ENCODE assay signal across 16 cellular contexts in the genomic region with DNA sequence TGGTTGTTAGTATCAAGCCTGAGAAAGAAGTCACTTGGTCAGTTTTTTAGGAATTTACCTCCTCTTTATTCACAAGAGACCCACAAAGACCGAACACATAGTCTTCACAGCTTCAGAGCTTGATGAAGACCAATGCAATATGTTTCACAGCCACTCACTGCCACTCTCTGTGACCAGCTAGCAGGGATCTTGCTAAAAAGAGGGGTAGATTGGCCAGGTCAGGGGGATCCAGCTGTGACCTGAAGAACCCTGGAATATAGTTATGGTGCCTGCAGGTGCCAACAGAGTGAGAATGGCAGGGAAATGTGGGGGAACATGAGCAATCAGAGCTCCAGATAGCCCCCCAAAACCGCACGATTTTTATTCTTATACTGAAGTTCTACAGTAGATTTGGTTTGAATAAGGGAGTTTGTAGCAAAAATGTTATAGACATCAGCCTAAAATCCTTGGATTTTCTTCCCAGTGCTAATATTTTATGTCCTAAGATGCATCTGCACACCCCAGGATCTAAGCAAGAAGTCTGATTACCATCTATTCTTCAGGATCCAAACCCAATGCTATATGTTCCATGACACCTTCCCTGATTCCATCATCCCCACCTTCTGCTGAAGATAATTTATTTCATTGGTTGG. TPM values are rescaled to one million over a fixed set of nuclear protein-coding genes. Genes with fewer than 3 reads are reported as not detected.
DNase-seq lines count a peak whose midpoint lies in the region; ATAC-seq and TF ChIP-seq lines count a peak whose summit lies in the region.
"Had no signal": no experiment of that assay in that cellular context is flagged by ENCODE, and none has a peak within 500 bp of the region (broad histone marks: within the 10 kb centered on the region; RNA-seq: fewer than 3 reads in every experiment).

No MANE protein-coding gene starts in this region.

- no peaks in the 10 kb centered on the region for H3K9me2 ChIP-seq in SU-DHL-6 (replicated peaks; ENCODE audit: insufficient read depth, low read length)

- H2AFZ ChIP-seq in SU-DHL-6 (ENCODE audit: low read depth, low read length, severe bottlenecking) = no peak overlapping the region
- H2AFZ ChIP-seq: GM23248 had no signal

- no TSS peak for BruUV-seq in Calu3 (replicated peaks; lab: Mats Ljungman, UMichigan)

- H3K4me3 ChIP-seq in SU-DHL-6 (ENCODE audit: insufficient read depth, low read length, poor library complexity, severe bottlenecking) = peak overlapping the region; percentile 11
- H3K4me3 ChIP-seq: GM23248 had no signal

- H3K79me2 ChIP-seq in SU-DHL-6 (ENCODE audit: insufficient read depth, low read length) = peaks cover 100% of the 10 kb centered on the region

- peak overlapping the region; percentile 94 for H3K27ac ChIP-seq in SU-DHL-6 (ENCODE audit: low read depth, low read length)
- H3K27ac ChIP-seq: GM23248 had no signal

- no peaks in the 10 kb centered on the region for H4K20me1 ChIP-seq in SU-DHL-6 (ENCODE audit: low read depth, low read length)

- peak overlapping the region; percentile 80 for H3K27ac Mint-ChIP-seq in activated T-cell treated with anti-CD3 and anti-CD28 coated beads, Interleukin-2, amount 50 U/mL, for 24 hours
- H3K27ac Mint-ChIP-seq in stimulated activated naive B cell treated with anti-CD40 and anti-IgM and Interleukin-4, amounts not matched to agents 10 μg/mL and 1 μg/mL and 100 μg/mL, for 72 hours = peak overlapping the region; percentile 100
- no peak overlapping the region for H3K27ac Mint-ChIP-seq in Calu3 (ENCODE audit: unreplicated experiment)

- H3K9me3 Mint-ChIP-seq in activated T-cell treated with anti-CD3 and anti-CD28 coated beads, Interleukin-2, amount 50 U/mL, for 24 hours = no peaks in the 10 kb centered on the region
- H3K9me3 Mint-ChIP-seq in stimulated activated naive B cell treated with anti-CD40 and anti-IgM and Interleukin-4, amounts not matched to agents 10 μg/mL and 1 μg/mL and 100 μg/mL, for 72 hours = peaks cover 0 to 2% of the 10 kb centered on the region in 2 donors
- no peaks in the 10 kb centered on the region for H3K9me3 Mint-ChIP-seq in Calu3 (ENCODE audit: low read depth, unreplicated experiment)

- H3F3A ChIP-seq in SU-DHL-6 (ENCODE audit: insufficient read depth) = peaks cover 66% of the 10 kb centered on the region

- 0 out of 2 replicates have a peak, but pooled peaks cover 3% of the 10 kb centered on the region for H3K36me3 ChIP-seq in SU-DHL-6 (ENCODE audit: low read length)

- no peak overlapping the region; the same call in 1 of the 2 replicates for H3K9ac ChIP-seq in SU-DHL-6 (ENCODE audit: low read length)
- H3K9ac ChIP-seq: GM23248 had no signal

- intact Hi-C loops in Calu3 (cut with micrococcal nuclease; ENCODE audit: unreplicated experiment) = no loop called here

- H3K27me3 ChIP-seq in SU-DHL-6 (ENCODE audit: low read length) = no peaks in the 10 kb centered on the region

- TF ChIP-seq CTCF in SU-DHL-6 (IDR thresholded peaks at IDR 0.05; ENCODE audit: insufficient read depth, low read length, poor library complexity, severe bottlenecking) = no peak
- no peak for TF ChIP-seq CTCF in Calu3 (IDR thresholded peaks at IDR 0.05; ENCODE audit: unreplicated experiment)

- peaks cover 51% of the 10 kb centered on the region for H3K4me1 Mint-ChIP-seq in activated T-cell treated with anti-CD3 and anti-CD28 coated beads, Interleukin-2, amount 50 U/mL, for 24 hours (ENCODE audit: low read depth)
- peaks cover 74 to 97% of the 10 kb centered on the region in 2 donors for H3K4me1 Mint-ChIP-seq in stimulated activated naive B cell treated with anti-CD40 and anti-IgM and Interleukin-4, amounts not matched to agents 10 μg/mL and 1 μg/mL and 100 μg/mL, for 72 hours
- H3K4me1 Mint-ChIP-seq in Calu3 (ENCODE audit: low read depth, unreplicated experiment) = no peaks in the 10 kb centered on the region

- CTCF ChIA-PET in Calu3 (lab: Charles Lee) = no interaction called here

- no peak overlapping the region for H3K4me3 Mint-ChIP-seq in activated T-cell treated with anti-CD3 and anti-CD28 coated beads, Interleukin-2, amount 50 U/mL, for 24 hours
- peak overlapping the region in 1 of 2 donors; percentile 83 for H3K4me3 Mint-ChIP-seq in stimulated activated naive B cell treated with anti-CD40 and anti-IgM and Interleukin-4, amounts not matched to agents 10 μg/mL and 1 μg/mL and 100 μg/mL, for 72 hours
- H3K4me3 Mint-ChIP-seq in Calu3 (ENCODE audit: low read depth, unreplicated experiment) = no peak overlapping the region

- H3K36me3 Mint-ChIP-seq in activated T-cell treated with anti-CD3 and anti-CD28 coated beads, Interleukin-2, amount 50 U/mL, for 24 hours (ENCODE audit: low read depth) = peaks cover 2% of the 10 kb centered on the region
- H3K36me3 Mint-ChIP-seq in stimulated activated naive B cell treated with anti-CD40 and anti-IgM and Interleukin-4, amounts not matched to agents 10 μg/mL and 1 μg/mL and 100 μg/mL, for 72 hours = peaks cover 51 to 58% of the 10 kb centered on the region in 2 donors
- no peaks in the 10 kb centered on the region for H3K36me3 Mint-ChIP-seq in Calu3 (ENCODE audit: insufficient read depth, unreplicated experiment)

- H3K4me2 ChIP-seq in SU-DHL-6 (ENCODE audit: low read depth, low read length, poor library complexity, severe bottlenecking) = peak overlapping the region; percentile 70

- peak; percentile 24 for TF ChIP-seq POLR2A in GM19099 (IDR thresholded peaks at IDR 0.05; ENCODE audit: extremely low read depth, insufficient read length, low read depth)

- DNase-seq in activated T-cell treated with anti-CD3 and anti-CD28 coated beads, Interleukin-2, amount 50 U/mL, for 24 hours = no peak
- DNase-seq in activated T-cell treated with anti-CD3 and anti-CD28 coated beads, Interleukin-2, amount 50 U/mL, for 1 hour = no peak
- no peak for DNase-seq in stimulated activated naive B cell treated with anti-CD40 and anti-IgM and Interleukin-4, amounts not matched to agents 10 μg/mL and 1 μg/mL and 100 μg/mL, for 72 hours
- DNase-seq in NCI-H1417 treated with DMSO at 0.1 percent for 48 hours (lab: John Stamatoyannopoulos, UW) (no peak), Calu3 (no peak), SKM-1 (lab: John Stamatoyannopoulos, UW; ENCODE audit: unreplicated experiment) (no peak)
- DNase-seq: DMS79 treated with DMSO at 0.1 percent for 48 hours; GDM1; GM23248; NCI-H1048; NCI-H345; NCI-H526 treated with DMSO at 0.1 percent for 48 hours; NK-92 treated with Interleukin-12 subunit alpha and Interleukin-12 subunit beta, amount 100 ng/mL, for 24 hours had no signal

- ATAC-seq in stimulated activated naive B cell treated with anti-CD40 and anti-IgM and Interleukin-4, amounts not matched to agents 10 μg/mL and 1 μg/mL and 100 μg/mL, for 72 hours (replicated peaks) = no peak
- ATAC-seq: HCT116 had no signal

- no peaks in the 10 kb centered on the region for H3K27me3 Mint-ChIP-seq in activated T-cell treated with anti-CD3 and anti-CD28 coated beads, Interleukin-2, amount 50 U/mL, for 24 hours
- no peaks in the 10 kb centered on the region for H3K27me3 Mint-ChIP-seq in stimulated activated naive B cell treated with anti-CD40 and anti-IgM and Interleukin-4, amounts not matched to agents 10 μg/mL and 1 μg/mL and 100 μg/mL, for 72 hours
- H3K27me3 Mint-ChIP-seq in Calu3 (ENCODE audit: unreplicated experiment) = no peaks in the 10 kb centered on the region

- H3K9me3 ChIP-seq in SU-DHL-6 (ENCODE audit: insufficient read depth, low read length) = no peaks in the 10 kb centered on the region

RNA-seq across cellular contexts. Expression of a gene that starts 8.7 kb away (rescaled TPM):
- not detected in 2 replicates for total RNA-seq in Calu3 (2022)
